In the genomic region with DNA sequence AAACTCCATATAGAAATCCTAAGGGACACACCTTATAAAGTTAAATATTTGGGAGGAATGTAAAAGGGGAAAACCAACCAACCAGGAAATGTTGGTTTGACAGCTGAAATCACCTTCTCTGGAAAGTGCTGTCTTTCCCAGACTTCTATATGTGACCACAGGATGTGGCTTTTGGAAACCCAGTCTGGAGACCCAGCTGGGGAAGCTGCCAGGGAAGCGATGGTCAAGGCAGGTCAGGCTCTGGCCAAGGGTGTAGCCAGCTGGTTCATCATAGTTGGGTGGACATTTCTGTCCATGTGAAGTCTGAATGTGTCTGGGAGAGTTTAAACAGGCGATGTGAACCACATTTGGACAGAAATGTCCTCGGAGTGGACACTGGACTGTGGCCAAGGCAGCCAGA, we compare ENCODE assay signal across 22 cellular contexts.
DNase-seq lines count a peak whose midpoint lies in the region; ATAC-seq, FAIRE-seq and TF ChIP-seq lines count a peak whose summit lies in the region.
"Had no signal": no experiment of that assay in that cellular context is flagged by ENCODE, and none has a peak within 500 bp of the region (broad histone marks: within the 10 kb centered on the region; RNA-seq: fewer than 3 reads in every experiment).

No MANE protein-coding gene starts in this region.

- H3K4me2 ChIP-seq in astrocyte (ENCODE audit: low read length), result peak overlapping the region; percentile 21
- H3K4me2 ChIP-seq in skeletal muscle satellite cell (ENCODE audit: low read length), result no peak overlapping the region
- H3K4me2 ChIP-seq: smooth muscle cell had no signal

- FAIRE-seq in astrocyte (lab: Jason Lieb, UNC), result peak; percentile 56
- FAIRE-seq: HTR-8/SVneo had no signal

- H3K9me3 Mint-ChIP-seq in astrocyte (ENCODE audit: unreplicated experiment), result peaks cover 8% of the 10 kb centered on the region

- no peak for ATAC-seq in heart left ventricle
- ATAC-seq: gastrocnemius medialis; left cardiac atrium; stimulated activated naive CD8-positive, alpha-beta T cell treated with anti-CD3 and anti-CD28 coated beads, Interleukin-15, Interleukin-2, amounts not matched to agents 100 U/mL and 50 U/mL, for 24 hours had no signal

- H3K9ac ChIP-seq in astrocyte (ENCODE audit: low read length) (peak overlapping the region; percentile 28), skeletal muscle satellite cell (ENCODE audit: low read depth, low read length) (peak overlapping the region; percentile 65)

- no peaks in the 10 kb centered on the region for H3K79me2 ChIP-seq in astrocyte (ENCODE audit: insufficient read depth, low read length)

- peak; percentile 34 for DNase-seq in GM04504 (ENCODE audit: low read depth)
- DNase-seq in astrocyte (ENCODE audit: low read depth), result peak; percentile 91
- DNase-seq in fibroblast of the aortic adventitia (ENCODE audit: low read depth), result peak; percentile 87
- DNase-seq in heart left ventricle, result no peak
- no peak for DNase-seq in hypothalamus (lab: John Stamatoyannopoulos, UW)
- DNase-seq in SHP77 treated with DMSO at 0.1 percent for 48 hours (lab: John Stamatoyannopoulos, UW), result no peak
- DNase-seq in cardiac septum (ENCODE audit: low spot score), result no peak
- DNase-seq: activated CD4-positive, alpha-beta T cell treated with anti-CD3 and anti-CD28 coated beads for 4 hours; dermis blood vessel endothelial cell; gastrocnemius medialis; left cardiac atrium; NCI-H1105; NCI-H524; stimulated activated CD4-positive, alpha-beta T cell treated with anti-CD3 and anti-CD28 coated beads, Interleukin-4, amount 100 ng/mL, for 1 hour; stimulated activated naive CD8-positive, alpha-beta T cell treated with anti-CD3 and anti-CD28 coated beads, Interleukin-15, Interleukin-2, amounts not matched to agents 100 U/mL and 50 U/mL, for 24 hours had no signal

- H3K36me3 ChIP-seq in astrocyte (ENCODE audit: insufficient read depth, low read length), result no peaks in the 10 kb centered on the region
- no peaks in the 10 kb centered on the region for H3K36me3 ChIP-seq in skeletal muscle satellite cell (ENCODE audit: insufficient read depth, low read length)
- no peaks in the 10 kb centered on the region for H3K36me3 ChIP-seq in heart left ventricle
- H3K36me3 ChIP-seq: gastrocnemius medialis, prostate gland had no signal

- no peak for TF ChIP-seq CTCF in astrocyte (IDR thresholded peaks at IDR 0.05; ENCODE audit: insufficient read depth, low read depth, low read length)
- no peak for TF ChIP-seq CTCF in fibroblast of the aortic adventitia (IDR thresholded peaks at IDR 0.05; ENCODE audit: insufficient read depth, low read length)
- no peak for TF ChIP-seq CTCF in heart left ventricle (IDR thresholded peaks at IDR 0.05)

- H3K4me3 Mint-ChIP-seq in astrocyte (ENCODE audit: unreplicated experiment), result peak overlapping the region; percentile 47
- H3K4me3 Mint-ChIP-seq: activated naive CD8-positive, alpha-beta T cell had no signal

- H3K27ac ChIP-seq in astrocyte (ENCODE audit: low read depth, low read length) (peak overlapping the region; percentile 67), heart left ventricle (no peak overlapping the region)
- H3K27ac ChIP-seq: gastrocnemius medialis, prostate gland, RWPE1, tibial nerve had no signal

- H4K20me1 ChIP-seq in astrocyte (ENCODE audit: insufficient read depth, low read length), result no peaks in the 10 kb centered on the region

- intact Hi-C loops in heart left ventricle (cut with DNase I) (loop anchor here in 1 of 10 donors (10.0 kb wide), 1 partner anchor 47 kb away; no protein-coding TSS in a partner anchor), cardiac septum (cut with DNase I) (no loop called here)

- H3K4me1 ChIP-seq in astrocyte (ENCODE audit: insufficient read depth, low read length), result peaks cover 59% of the 10 kb centered on the region
- H3K4me1 ChIP-seq in skeletal muscle satellite cell (ENCODE audit: control insufficient read depth, insufficient read depth, low read length), result peaks cover 47% of the 10 kb centered on the region
- peaks cover 0 to 32% (median 19%) of the 10 kb centered on the region in 12 donors for H3K4me1 ChIP-seq in heart left ventricle
- H3K4me1 ChIP-seq: prostate gland had no signal

- H3K4me3 ChIP-seq in astrocyte (ENCODE audit: insufficient read depth, low read depth, low read length), result no peak overlapping the region
- no peak overlapping the region for H3K4me3 ChIP-seq in fibroblast of the aortic adventitia (ENCODE audit: low read depth, low read length)
- H3K4me3 ChIP-seq in skeletal muscle satellite cell (ENCODE audit: low read length), result no peak overlapping the region
- no peak overlapping the region for H3K4me3 ChIP-seq in heart left ventricle
- H3K4me3 ChIP-seq: gastrocnemius medialis, prostate gland, smooth muscle cell, tibial nerve had no signal

- no peaks in the 10 kb centered on the region for H3K36me3 Mint-ChIP-seq in astrocyte (ENCODE audit: low read depth, unreplicated experiment)
- H3K36me3 Mint-ChIP-seq: activated naive CD8-positive, alpha-beta T cell had no signal

- H3K4me1 Mint-ChIP-seq in astrocyte (ENCODE audit: low read depth, unreplicated experiment), result peaks cover 52% of the 10 kb centered on the region

- H3K27me3 Mint-ChIP-seq in astrocyte (ENCODE audit: low read depth, unreplicated experiment), result no peaks in the 10 kb centered on the region

- H2AFZ ChIP-seq in astrocyte (ENCODE audit: low read depth, low read length), result no peak overlapping the region

- H3K9me3 ChIP-seq in astrocyte (ENCODE audit: insufficient read depth, low read depth, low read length) (no peaks in the 10 kb centered on the region), skeletal muscle satellite cell (replicated peaks; ENCODE audit: low read length) (no peaks in the 10 kb centered on the region), heart left ventricle (peaks cover 0 to 18% (median 0%) of the 10 kb centered on the region in 12 donors)
- H3K9me3 ChIP-seq: gastrocnemius medialis, prostate gland had no signal

- 83 to 88% (median 87%) methylated on average over 3 of the region's 3 CpGs for WGBS in heart left ventricle, 4 donors

- no peaks in the 10 kb centered on the region for H3K27me3 ChIP-seq in astrocyte (ENCODE audit: insufficient read depth, low read length)
- H3K27me3 ChIP-seq in skeletal muscle satellite cell (ENCODE audit: control insufficient read depth, insufficient read depth, low read length), result no peaks in the 10 kb centered on the region
- H3K27me3 ChIP-seq in heart left ventricle, result peaks cover 0 to 3% (median 0%) of the 10 kb centered on the region in 9 donors
- H3K27me3 ChIP-seq: gastrocnemius medialis, tibial nerve had no signal

- TF ChIP-seq POLR2A in heart left ventricle (IDR thresholded peaks at IDR 0.05), result no peak

- peak overlapping the region; percentile 75 for H3K27ac Mint-ChIP-seq in astrocyte (ENCODE audit: unreplicated experiment)
- H3K27ac Mint-ChIP-seq: activated naive CD8-positive, alpha-beta T cell had no signal

Comparison
In these comparisons a context has a peak if more than half of its experiments do, and no peak if none do; other contexts are left out.
1. DNase-seq: peak in GM04504 (single experiment), astrocyte (single experiment) and fibroblast of the aortic adventitia (single experiment); none in heart left ventricle (0 of 5), hypothalamus (0 of 51), SHP77 treated with DMSO at 0.1 percent for 48 hours (single experiment) and cardiac septum (single experiment).